In the genomic region with DNA sequence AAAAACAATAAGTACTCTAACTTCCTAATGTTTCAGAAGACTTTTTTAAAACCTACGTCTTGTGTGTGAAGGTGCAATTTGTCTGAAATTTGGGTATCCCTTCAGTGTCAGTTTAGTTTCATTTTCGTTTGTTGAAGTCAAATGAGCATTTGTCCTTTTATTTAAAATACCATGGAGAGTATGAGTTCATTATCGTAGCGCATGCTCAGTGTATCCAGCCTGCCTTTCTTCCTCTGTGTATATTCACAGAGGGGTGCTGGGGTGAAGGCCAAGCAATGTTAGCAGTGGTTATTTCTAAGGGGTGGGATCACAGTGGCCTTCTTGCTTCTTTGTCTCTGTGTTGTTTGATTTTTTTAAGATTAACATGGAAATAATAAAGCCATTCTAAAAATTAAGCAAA, we compare ENCODE assay signal across 8 cellular contexts. TPM values are rescaled to one million over a fixed set of nuclear protein-coding genes. Genes with fewer than 3 reads are reported as not detected.
DNase-seq lines count a peak whose midpoint lies in the region; ATAC-seq lines count a peak whose summit lies in the region.

No MANE protein-coding gene starts in this region.

- H3K9me3 Mint-ChIP-seq in activated naive CD4-positive, alpha-beta T cell treated with anti-CD3 and anti-CD28 coated beads, Interleukin-2, amount 50 U/mL, for 24 hours, result no peaks in the 10 kb centered on the region

- H3K36me3 ChIP-seq in iPS-18a (ENCODE audit: control insufficient read depth, low read depth, low read length), result no peaks in the 10 kb centered on the region

- H3K4me1 Mint-ChIP-seq in activated naive CD4-positive, alpha-beta T cell treated with anti-CD3 and anti-CD28 coated beads, Interleukin-2, amount 50 U/mL, for 24 hours, result peaks cover 16% of the 10 kb centered on the region

- no peaks in the 10 kb centered on the region for H3K9me3 ChIP-seq in iPS-18a (ENCODE audit: control insufficient read depth, low read depth, low read length)

- H3K27me3 Mint-ChIP-seq in activated naive CD4-positive, alpha-beta T cell treated with anti-CD3 and anti-CD28 coated beads, Interleukin-2, amount 50 U/mL, for 24 hours, result no peaks in the 10 kb centered on the region

- H3K9ac ChIP-seq in iPS-18a (ENCODE audit: low read length), result peak overlapping the region; percentile 0

- H3K27ac ChIP-seq in iPS-18a (ENCODE audit: low read length) (no peak overlapping the region), temporal lobe (ENCODE audit: low read depth, low read length) (peak overlapping the region; percentile 41)

- peak overlapping the region; percentile 69 for H3K27ac Mint-ChIP-seq in activated naive CD4-positive, alpha-beta T cell treated with anti-CD3 and anti-CD28 coated beads, Interleukin-2, amount 50 U/mL, for 24 hours

- no peaks in the 10 kb centered on the region for H3K36me3 Mint-ChIP-seq in activated naive CD4-positive, alpha-beta T cell treated with anti-CD3 and anti-CD28 coated beads, Interleukin-2, amount 50 U/mL, for 24 hours

- no peak overlapping the region for H3K4me3 ChIP-seq in iPS-18a (ENCODE audit: low read length)

- H3K4me3 Mint-ChIP-seq in activated naive CD4-positive, alpha-beta T cell treated with anti-CD3 and anti-CD28 coated beads, Interleukin-2, amount 50 U/mL, for 24 hours, result peak overlapping the region; percentile 62

- H3K4me1 ChIP-seq in iPS-18a (ENCODE audit: control insufficient read depth, low read depth, low read length), result peaks cover 47% of the 10 kb centered on the region

- ATAC-seq in GM21786 (IDR thresholded peaks at IDR 0.05; ENCODE audit: unreplicated experiment), result no peak
- ATAC-seq in HG02973 (IDR thresholded peaks at IDR 0.05; ENCODE audit: unreplicated experiment), result no peak
- no peak for ATAC-seq in HG02798 (IDR thresholded peaks at IDR 0.05; ENCODE audit: poor library complexity, unreplicated experiment)

- no peaks in the 10 kb centered on the region for H3K27me3 ChIP-seq in iPS-18a (ENCODE audit: control insufficient read depth, insufficient read depth, low read length)

- DNase-seq in stimulated activated CD4-positive, alpha-beta T cell treated with anti-CD3 and anti-CD28 coated beads, Interleukin-1b, Interleukin-23, amount 100 ng/mL, for 48 hours, result peak; percentile 12
- no peak for DNase-seq in stimulated activated CD4-positive, alpha-beta T cell treated with anti-CD3 and anti-CD28 coated beads, Interleukin-2, amount 100 ng/mL, for 48 hours

RNA-seq across cellular contexts. Expression of a gene that starts 43.2 kb away (rescaled TPM):
- total RNA-seq in temporal lobe, result 123 TPM
